9 cellular contexts compared by ENCODE assay signal in the genomic region with DNA sequence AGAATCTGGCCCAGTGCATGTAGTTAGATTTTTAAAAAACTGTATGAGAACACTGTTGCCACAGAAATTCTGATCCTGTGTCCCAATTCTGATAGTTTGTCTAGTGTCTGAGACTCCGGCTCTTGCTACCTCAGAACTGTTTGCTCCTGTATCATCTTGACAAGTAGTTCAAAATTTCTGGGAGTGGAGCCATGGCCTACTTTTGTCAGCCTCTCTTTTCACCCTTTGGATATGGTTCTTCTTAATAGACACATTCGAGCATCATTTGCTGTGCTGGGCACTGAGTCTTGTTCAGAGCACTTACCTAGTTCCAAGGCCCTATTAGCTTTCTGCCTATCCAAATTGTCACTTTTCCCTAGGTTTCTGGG. TPM values are rescaled to one million over a fixed set of nuclear protein-coding genes. Genes with fewer than 3 reads are reported as not detected.
DNase-seq lines count a peak whose midpoint lies in the region; ATAC-seq and TF ChIP-seq lines count a peak whose summit lies in the region.
"Had no signal": no experiment of that assay in that cellular context is flagged by ENCODE, and none has a peak within 500 bp of the region (broad histone marks: within the 10 kb centered on the region; RNA-seq: fewer than 3 reads in every experiment).

No MANE protein-coding gene starts in this region.

- ATAC-seq in activated naive CD8-positive, alpha-beta T cell treated with anti-CD3 and anti-CD28 coated beads, Interleukin-2, amount 50 U/mL, for 24 hours = no peak
- ATAC-seq in upper lobe of right lung = no peak

- peaks cover 11% of the 10 kb centered on the region for H3K9me3 Mint-ChIP-seq in activated T-cell treated with anti-CD3 and anti-CD28 coated beads, Interleukin-2, amount 50 U/mL, for 24 hours
- H3K9me3 Mint-ChIP-seq in activated naive CD8-positive, alpha-beta T cell treated with anti-CD3 and anti-CD28 coated beads, Interleukin-2, amount 50 U/mL, for 24 hours = peaks cover 36% of the 10 kb centered on the region

- peak overlapping the region; percentile 51 for H3K27ac ChIP-seq in upper lobe of right lung

- H3K36me3 Mint-ChIP-seq in activated T-cell treated with anti-CD3 and anti-CD28 coated beads, Interleukin-2, amount 50 U/mL, for 24 hours (ENCODE audit: low read depth) = peaks cover 14% of the 10 kb centered on the region
- peaks cover 58% of the 10 kb centered on the region for H3K36me3 Mint-ChIP-seq in activated naive CD8-positive, alpha-beta T cell treated with anti-CD3 and anti-CD28 coated beads, Interleukin-2, amount 50 U/mL, for 24 hours (ENCODE audit: low read depth)

- no peak for TF ChIP-seq CTCF in upper lobe of right lung (IDR thresholded peaks at IDR 0.05)

- H3K4me1 ChIP-seq in upper lobe of right lung = peaks cover 20% of the 10 kb centered on the region

- DNase-seq in activated T-cell treated with anti-CD3 and anti-CD28 coated beads, Interleukin-2, amount 50 U/mL, for 24 hours = no peak
- DNase-seq in activated T-cell treated with anti-CD3 and anti-CD28 coated beads, Interleukin-2, amount 50 U/mL, for 1 hour = no peak
- no peak for DNase-seq in activated naive CD8-positive, alpha-beta T cell treated with anti-CD3 and anti-CD28 coated beads, Interleukin-2, amount 50 U/mL, for 24 hours
- DNase-seq in medulla oblongata (ENCODE audit: extremely low spot score) (peak; percentile 39), upper lobe of right lung (no peak), NCI-H2196 (lab: John Stamatoyannopoulos, UW; ENCODE audit: unreplicated experiment) (no peak), DMS153 treated with DMSO at 0.1 percent for 48 hours (lab: John Stamatoyannopoulos, UW; ENCODE audit: unreplicated experiment) (no peak)
- DNase-seq in activated CD4-positive, CD25-positive, alpha-beta regulatory T cell (lab: John Stamatoyannopoulos, UW) = no peak
- DNase-seq: Karpas-422 had no signal

- no peak overlapping the region for H3K4me3 ChIP-seq in upper lobe of right lung

- H3K4me3 Mint-ChIP-seq in activated T-cell treated with anti-CD3 and anti-CD28 coated beads, Interleukin-2, amount 50 U/mL, for 24 hours = peak overlapping the region; percentile 26
- peak overlapping the region; percentile 22 for H3K4me3 Mint-ChIP-seq in activated naive CD8-positive, alpha-beta T cell treated with anti-CD3 and anti-CD28 coated beads, Interleukin-2, amount 50 U/mL, for 24 hours

- H3K36me3 ChIP-seq in upper lobe of right lung = peaks cover 16% of the 10 kb centered on the region

- H3K27me3 ChIP-seq in upper lobe of right lung = no peaks in the 10 kb centered on the region

- no peaks in the 10 kb centered on the region for H3K9me3 ChIP-seq in upper lobe of right lung

- H3K27me3 Mint-ChIP-seq in activated T-cell treated with anti-CD3 and anti-CD28 coated beads, Interleukin-2, amount 50 U/mL, for 24 hours = no peaks in the 10 kb centered on the region
- no peaks in the 10 kb centered on the region for H3K27me3 Mint-ChIP-seq in activated naive CD8-positive, alpha-beta T cell treated with anti-CD3 and anti-CD28 coated beads, Interleukin-2, amount 50 U/mL, for 24 hours

- intact Hi-C loops in upper lobe of right lung (cut with DNase I) = no loop called here

- peaks cover 47% of the 10 kb centered on the region for H3K4me1 Mint-ChIP-seq in activated T-cell treated with anti-CD3 and anti-CD28 coated beads, Interleukin-2, amount 50 U/mL, for 24 hours (ENCODE audit: low read depth)
- peaks cover 57% of the 10 kb centered on the region for H3K4me1 Mint-ChIP-seq in activated naive CD8-positive, alpha-beta T cell treated with anti-CD3 and anti-CD28 coated beads, Interleukin-2, amount 50 U/mL, for 24 hours

- peak overlapping the region; percentile 58 for H3K27ac Mint-ChIP-seq in activated T-cell treated with anti-CD3 and anti-CD28 coated beads, Interleukin-2, amount 50 U/mL, for 24 hours
- H3K27ac Mint-ChIP-seq in activated naive CD8-positive, alpha-beta T cell treated with anti-CD3 and anti-CD28 coated beads, Interleukin-2, amount 50 U/mL, for 24 hours = peak overlapping the region; percentile 81

RNA-seq across cellular contexts. Expression of gene ATP10D, which starts 46.9 kb away (rescaled TPM):
- total RNA-seq in upper lobe of right lung = 35.8 TPM
